ENCODE assay signal across 23 cellular contexts in the genomic region with DNA sequence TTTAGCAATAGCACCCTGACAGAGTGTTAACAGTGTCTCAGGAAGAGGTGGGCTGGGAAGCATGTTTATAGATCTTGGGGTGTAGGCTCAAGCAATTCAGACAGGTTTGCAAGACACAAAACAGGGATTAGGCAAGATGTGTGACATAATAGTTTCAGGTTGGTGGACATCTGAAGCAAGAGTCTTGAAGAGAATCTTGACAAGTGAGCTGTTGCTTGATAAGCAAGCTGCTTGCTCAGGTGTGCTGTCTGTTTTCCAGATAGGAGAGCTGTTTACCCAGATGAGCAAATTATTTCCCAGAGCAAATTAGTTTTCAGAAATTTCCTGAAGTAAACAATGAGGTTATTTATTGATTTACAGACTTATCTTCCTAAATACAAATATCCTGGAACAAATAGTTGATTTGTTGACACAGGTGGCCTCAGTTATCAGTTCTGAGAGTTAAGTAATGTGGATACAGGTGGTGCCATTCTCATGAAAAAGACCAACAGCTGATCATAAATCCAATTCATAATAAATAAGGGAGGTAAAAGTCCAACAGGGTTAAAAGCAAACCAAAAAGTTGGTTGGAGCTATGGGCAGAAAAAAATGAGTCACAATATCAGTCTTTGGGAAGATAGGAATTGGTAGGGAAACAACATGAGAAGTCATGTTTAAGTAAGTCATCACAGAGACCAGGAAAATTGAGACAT.
"Had no signal": no experiment of that assay in that cellular context is flagged by ENCODE, and none has a peak within 500 bp of the region (broad histone marks: within the 10 kb centered on the region; RNA-seq: fewer than 3 reads in every experiment).

No MANE protein-coding gene starts in this region.

- H3K36me3 ChIP-seq: breast epithelium, lower lobe of right lung, sigmoid colon, spleen had no signal

- FAIRE-seq: islet of Langerhans had no signal

- H3K27me3 Mint-ChIP-seq: activated naive CD4-positive, alpha-beta T cell treated with anti-CD3 and anti-CD28 coated beads, Interleukin-2, amount 10 ng/mL, durations not matched to agents 7 days and 5 days; stimulated activated memory B cell treated with anti-CD40 and anti-IgM and Interleukin-4, amounts not matched to agents 10 μg/mL and 1 μg/mL and 100 μg/mL, for 72 hours; type B pancreatic cell had no signal

- H3K27ac Mint-ChIP-seq: activated naive CD4-positive, alpha-beta T cell treated with anti-CD3 and anti-CD28 coated beads, Interleukin-2, amount 10 ng/mL, durations not matched to agents 7 days and 5 days; activated naive CD8-positive, alpha-beta T cell treated with anti-CD3 and anti-CD28 coated beads, Interleukin-2, amount 50 U/mL, for 24 hours; nephron; stimulated activated memory B cell treated with anti-CD40 and anti-IgM and Interleukin-4, amounts not matched to agents 10 μg/mL and 1 μg/mL and 100 μg/mL, for 72 hours; type B pancreatic cell had no signal

- H3K27me3 ChIP-seq: breast epithelium, sigmoid colon, spleen, testis had no signal

- H3K9me3 Mint-ChIP-seq: activated naive CD4-positive, alpha-beta T cell treated with anti-CD3 and anti-CD28 coated beads, Interleukin-2, amount 10 ng/mL, durations not matched to agents 7 days and 5 days; activated naive CD8-positive, alpha-beta T cell treated with anti-CD3 and anti-CD28 coated beads, Interleukin-2, amount 50 U/mL, for 24 hours; activated T-cell treated with anti-CD3 and anti-CD28 coated beads, Interleukin-2, amount 50 U/mL, for 4 hours had no signal

- H3K9me3 ChIP-seq: lower lobe of right lung, sigmoid colon, testis had no signal

- H3K4me3 ChIP-seq: breast epithelium, lower lobe of right lung, sigmoid colon, spleen, testis had no signal

- H3K27ac ChIP-seq: breast epithelium, lower lobe of right lung, sigmoid colon, spleen, testis had no signal

- ATAC-seq: activated naive CD8-positive, alpha-beta T cell treated with anti-CD3 and anti-CD28 coated beads, Interleukin-2, amount 50 U/mL, for 24 hours; activated T-cell treated with anti-CD3 and anti-CD28 coated beads, Interleukin-2, amount 50 U/mL, for 4 hours; left colon; lower lobe of right lung; stimulated activated memory B cell treated with anti-CD40 and anti-IgM and Interleukin-4, amounts not matched to agents 10 μg/mL and 1 μg/mL and 100 μg/mL, for 72 hours had no signal

- H3K4me3 Mint-ChIP-seq: activated naive CD4-positive, alpha-beta T cell treated with anti-CD3 and anti-CD28 coated beads, Interleukin-2, amount 10 ng/mL, durations not matched to agents 7 days and 5 days; activated naive CD8-positive, alpha-beta T cell treated with anti-CD3 and anti-CD28 coated beads, Interleukin-2, amount 50 U/mL, for 24 hours; activated T-cell treated with anti-CD3 and anti-CD28 coated beads, Interleukin-2, amount 50 U/mL, for 4 hours; nephron; stimulated activated memory B cell treated with anti-CD40 and anti-IgM and Interleukin-4, amounts not matched to agents 10 μg/mL and 1 μg/mL and 100 μg/mL, for 72 hours; type B pancreatic cell had no signal

- H3K4me1 ChIP-seq: breast epithelium, lower lobe of right lung, sigmoid colon, spleen, testis had no signal

- DNase-seq: activated CD4-positive, alpha-beta T cell treated with anti-CD3 and anti-CD28 coated beads, Interleukin-2, amount 50 U/mL, for 1 hour; activated CD4-positive, CD25-positive, alpha-beta regulatory T cell treated with anti-CD3 and anti-CD28 coated beads, Interleukin-2, amount 50 U/mL, for 72 hours; activated CD8-positive, alpha-beta memory T cell treated with anti-CD3 and anti-CD28 coated beads, Interleukin-2, amount 50 U/mL, for 4 hours; activated naive CD4-positive, alpha-beta T cell treated with anti-CD3 and anti-CD28 coated beads, Interleukin-2, amount 10 ng/mL, durations not matched to agents 7 days and 5 days; activated naive CD8-positive, alpha-beta T cell treated with anti-CD3 and anti-CD28 coated beads, Interleukin-2, amount 50 U/mL, for 24 hours; activated T-cell treated with anti-CD3 and anti-CD28 coated beads, Interleukin-2, amount 50 U/mL, for 4 hours; aorta; dermis blood vessel endothelial cell; effector memory CD4-positive, alpha-beta T cell; foreskin fibroblast; hippocampal formation; left colon; lower lobe of right lung; sigmoid colon; spleen; stimulated activated CD4-positive, alpha-beta T cell treated with anti-CD3 and anti-CD28 coated beads, Interleukin-4, amount 100 ng/mL, for 4 hours; T1000; testis had no signal

- H3K36me3 Mint-ChIP-seq: activated naive CD4-positive, alpha-beta T cell treated with anti-CD3 and anti-CD28 coated beads, Interleukin-2, amount 10 ng/mL, durations not matched to agents 7 days and 5 days; stimulated activated memory B cell treated with anti-CD40 and anti-IgM and Interleukin-4, amounts not matched to agents 10 μg/mL and 1 μg/mL and 100 μg/mL, for 72 hours; type B pancreatic cell had no signal

- H3K4me1 Mint-ChIP-seq: activated naive CD4-positive, alpha-beta T cell treated with anti-CD3 and anti-CD28 coated beads, Interleukin-2, amount 10 ng/mL, durations not matched to agents 7 days and 5 days; activated naive CD8-positive, alpha-beta T cell treated with anti-CD3 and anti-CD28 coated beads, Interleukin-2, amount 50 U/mL, for 24 hours; nephron; stimulated activated memory B cell treated with anti-CD40 and anti-IgM and Interleukin-4, amounts not matched to agents 10 μg/mL and 1 μg/mL and 100 μg/mL, for 72 hours had no signal
